1 cellular context compared by ENCODE assay signal in the genomic region with DNA sequence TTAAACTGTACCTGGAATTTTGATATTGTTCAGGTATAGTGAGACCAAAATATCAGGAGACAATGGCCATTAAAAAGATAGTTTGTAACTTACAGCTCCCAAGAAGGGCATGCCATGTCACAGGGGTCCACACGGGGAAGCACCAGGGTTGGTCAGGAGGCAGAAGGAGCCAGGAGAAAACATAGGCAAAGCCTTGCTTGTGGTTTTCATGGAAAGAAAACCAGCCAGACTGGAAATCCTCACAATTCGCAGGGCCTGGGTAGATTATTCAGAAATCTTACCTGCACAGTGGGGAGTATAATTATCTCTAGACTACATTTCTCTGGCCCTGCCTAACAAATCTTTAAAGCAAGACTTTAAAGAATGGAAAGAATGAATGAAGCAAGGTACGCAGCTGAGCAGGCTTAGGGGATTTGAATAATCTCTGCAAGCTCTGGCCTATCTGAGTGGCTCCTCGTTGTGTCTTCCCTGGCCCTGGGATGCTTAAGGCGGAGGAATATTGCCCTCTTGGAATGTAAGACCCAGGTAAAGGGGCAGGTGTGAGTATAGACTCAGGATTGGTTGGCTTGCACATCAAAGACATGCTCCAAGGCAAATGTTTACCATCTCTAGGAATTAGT.
TF ChIP-seq lines count a peak whose summit lies in the region.

No MANE protein-coding gene starts in this region.

TF ChIP-seq in GM23338, 12 proteins besides CTCF, POLR2A, EP300 and RAD21 (continued from another document):
- TF ChIP-seq, protein P1, sequence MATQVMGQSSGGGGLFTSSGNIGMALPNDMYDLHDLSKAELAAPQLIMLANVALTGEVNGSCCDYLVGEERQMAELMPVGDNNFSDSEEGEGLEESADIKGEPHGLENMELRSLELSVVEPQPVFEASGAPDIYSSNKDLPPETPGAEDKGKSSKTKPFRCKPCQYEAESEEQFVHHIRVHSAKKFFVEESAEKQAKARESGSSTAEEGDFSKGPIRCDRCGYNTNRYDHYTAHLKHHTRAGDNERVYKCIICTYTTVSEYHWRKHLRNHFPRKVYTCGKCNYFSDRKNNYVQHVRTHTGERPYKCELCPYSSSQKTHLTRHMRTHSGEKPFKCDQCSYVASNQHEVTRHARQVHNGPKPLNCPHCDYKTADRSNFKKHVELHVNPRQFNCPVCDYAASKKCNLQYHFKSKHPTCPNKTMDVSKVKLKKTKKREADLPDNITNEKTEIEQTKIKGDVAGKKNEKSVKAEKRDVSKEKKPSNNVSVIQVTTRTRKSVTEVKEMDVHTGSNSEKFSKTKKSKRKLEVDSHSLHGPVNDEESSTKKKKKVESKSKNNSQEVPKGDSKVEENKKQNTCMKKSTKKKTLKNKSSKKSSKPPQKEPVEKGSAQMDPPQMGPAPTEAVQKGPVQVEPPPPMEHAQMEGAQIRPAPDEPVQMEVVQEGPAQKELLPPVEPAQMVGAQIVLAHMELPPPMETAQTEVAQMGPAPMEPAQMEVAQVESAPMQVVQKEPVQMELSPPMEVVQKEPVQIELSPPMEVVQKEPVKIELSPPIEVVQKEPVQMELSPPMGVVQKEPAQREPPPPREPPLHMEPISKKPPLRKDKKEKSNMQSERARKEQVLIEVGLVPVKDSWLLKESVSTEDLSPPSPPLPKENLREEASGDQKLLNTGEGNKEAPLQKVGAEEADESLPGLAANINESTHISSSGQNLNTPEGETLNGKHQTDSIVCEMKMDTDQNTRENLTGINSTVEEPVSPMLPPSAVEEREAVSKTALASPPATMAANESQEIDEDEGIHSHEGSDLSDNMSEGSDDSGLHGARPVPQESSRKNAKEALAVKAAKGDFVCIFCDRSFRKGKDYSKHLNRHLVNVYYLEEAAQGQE (IDR thresholded peaks at IDR 0.05; ENCODE audit: unreplicated experiment) = no peak
- TF ChIP-seq STAT1 (IDR thresholded peaks at IDR 0.05; ENCODE audit: unreplicated experiment) (no peak), CREB1 (CRISPR knock-in tag; IDR thresholded peaks at IDR 0.05; ENCODE audit: low read depth) (no peak), NANOG (IDR thresholded peaks at IDR 0.05; ENCODE audit: borderline replicate concordance) (no peak), JUNB (IDR thresholded peaks at IDR 0.05; ENCODE audit: unreplicated experiment) (no peak)
- TF ChIP-seq, protein P2, sequence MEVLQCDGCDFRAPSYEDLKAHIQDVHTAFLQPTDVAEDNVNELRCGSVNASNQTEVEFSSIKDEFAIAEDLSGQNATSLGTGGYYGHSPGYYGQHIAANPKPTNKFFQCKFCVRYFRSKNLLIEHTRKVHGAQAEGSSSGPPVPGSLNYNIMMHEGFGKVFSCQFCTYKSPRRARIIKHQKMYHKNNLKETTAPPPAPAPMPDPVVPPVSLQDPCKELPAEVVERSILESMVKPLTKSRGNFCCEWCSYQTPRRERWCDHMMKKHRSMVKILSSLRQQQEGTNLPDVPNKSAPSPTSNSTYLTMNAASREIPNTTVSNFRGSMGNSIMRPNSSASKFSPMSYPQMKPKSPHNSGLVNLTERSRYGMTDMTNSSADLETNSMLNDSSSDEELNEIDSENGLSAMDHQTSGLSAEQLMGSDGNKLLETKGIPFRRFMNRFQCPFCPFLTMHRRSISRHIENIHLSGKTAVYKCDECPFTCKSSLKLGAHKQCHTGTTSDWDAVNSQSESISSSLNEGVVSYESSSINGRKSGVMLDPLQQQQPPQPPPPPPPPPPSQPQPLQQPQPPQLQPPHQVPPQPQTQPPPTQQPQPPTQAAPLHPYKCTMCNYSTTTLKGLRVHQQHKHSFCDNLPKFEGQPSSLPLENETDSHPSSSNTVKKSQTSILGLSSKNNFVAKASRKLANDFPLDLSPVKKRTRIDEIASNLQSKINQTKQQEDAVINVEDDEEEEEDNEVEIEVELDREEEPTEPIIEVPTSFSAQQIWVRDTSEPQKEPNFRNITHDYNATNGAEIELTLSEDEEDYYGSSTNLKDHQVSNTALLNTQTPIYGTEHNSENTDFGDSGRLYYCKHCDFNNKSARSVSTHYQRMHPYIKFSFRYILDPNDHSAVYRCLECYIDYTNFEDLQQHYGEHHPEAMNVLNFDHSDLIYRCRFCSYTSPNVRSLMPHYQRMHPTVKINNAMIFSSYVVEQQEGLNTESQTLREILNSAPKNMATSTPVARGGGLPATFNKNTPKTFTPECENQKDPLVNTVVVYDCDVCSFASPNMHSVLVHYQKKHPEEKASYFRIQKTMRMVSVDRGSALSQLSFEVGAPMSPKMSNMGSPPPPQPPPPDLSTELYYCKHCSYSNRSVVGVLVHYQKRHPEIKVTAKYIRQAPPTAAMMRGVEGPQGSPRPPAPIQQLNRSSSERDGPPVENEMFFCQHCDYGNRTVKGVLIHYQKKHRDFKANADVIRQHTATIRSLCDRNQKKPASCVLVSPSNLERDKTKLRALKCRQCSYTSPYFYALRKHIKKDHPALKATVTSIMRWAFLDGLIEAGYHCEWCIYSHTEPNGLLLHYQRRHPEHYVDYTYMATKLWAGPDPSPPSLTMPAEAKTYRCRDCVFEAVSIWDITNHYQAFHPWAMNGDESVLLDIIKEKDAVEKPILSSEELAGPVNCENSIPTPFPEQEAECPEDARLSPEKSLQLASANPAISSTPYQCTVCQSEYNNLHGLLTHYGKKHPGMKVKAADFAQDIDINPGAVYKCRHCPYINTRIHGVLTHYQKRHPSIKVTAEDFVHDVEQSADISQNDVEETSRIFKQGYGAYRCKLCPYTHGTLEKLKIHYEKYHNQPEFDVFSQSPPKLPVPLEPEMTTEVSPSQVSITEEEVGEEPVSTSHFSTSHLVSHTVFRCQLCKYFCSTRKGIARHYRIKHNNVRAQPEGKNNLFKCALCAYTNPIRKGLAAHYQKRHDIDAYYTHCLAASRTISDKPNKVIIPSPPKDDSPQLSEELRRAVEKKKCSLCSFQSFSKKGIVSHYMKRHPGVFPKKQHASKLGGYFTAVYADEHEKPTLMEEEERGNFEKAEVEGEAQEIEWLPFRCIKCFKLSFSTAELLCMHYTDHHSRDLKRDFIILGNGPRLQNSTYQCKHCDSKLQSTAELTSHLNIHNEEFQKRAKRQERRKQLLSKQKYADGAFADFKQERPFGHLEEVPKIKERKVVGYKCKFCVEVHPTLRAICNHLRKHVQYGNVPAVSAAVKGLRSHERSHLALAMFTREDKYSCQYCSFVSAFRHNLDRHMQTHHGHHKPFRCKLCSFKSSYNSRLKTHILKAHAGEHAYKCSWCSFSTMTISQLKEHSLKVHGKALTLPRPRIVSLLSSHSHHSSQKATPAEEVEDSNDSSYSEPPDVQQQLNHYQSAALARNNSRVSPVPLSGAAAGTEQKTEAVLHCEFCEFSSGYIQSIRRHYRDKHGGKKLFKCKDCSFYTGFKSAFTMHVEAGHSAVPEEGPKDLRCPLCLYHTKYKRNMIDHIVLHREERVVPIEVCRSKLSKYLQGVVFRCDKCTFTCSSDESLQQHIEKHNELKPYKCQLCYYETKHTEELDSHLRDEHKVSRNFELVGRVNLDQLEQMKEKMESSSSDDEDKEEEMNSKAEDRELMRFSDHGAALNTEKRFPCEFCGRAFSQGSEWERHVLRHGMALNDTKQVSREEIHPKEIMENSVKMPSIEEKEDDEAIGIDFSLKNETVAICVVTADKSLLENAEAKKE (CRISPR knock-in tag; IDR thresholded peaks at IDR 0.05) = no peak
TF ChIP-seq in GM23338: peak in this region for 0.
